24 cellular contexts compared by ENCODE assay signal in genomic region chr19:41906916-41907680, GRCh38. TPM values are rescaled to one million over a fixed set of nuclear protein-coding genes. Genes with fewer than 3 reads are reported as not detected.
DNase-seq lines count a peak whose midpoint lies in the region; ATAC-seq and TF ChIP-seq lines count a peak whose summit lies in the region.
"Had no signal": no experiment of that assay in that cellular context is flagged by ENCODE, and none has a peak within 500 bp of the region (broad histone marks: within the 10 kb centered on the region; RNA-seq: fewer than 3 reads in every experiment).

No MANE protein-coding gene starts in this region.

- no peaks in the 10 kb centered on the region for H4K20me1 ChIP-seq in SU-DHL-6 (ENCODE audit: low read depth, low read length)

- no peak overlapping the region for H3K9ac ChIP-seq in SU-DHL-6 (ENCODE audit: low read length)

- no peaks in the 10 kb centered on the region for H3K9me3 ChIP-seq in SU-DHL-6 (ENCODE audit: insufficient read depth, low read length)
- no peaks in the 10 kb centered on the region for H3K9me3 ChIP-seq in suprapubic skin
- H3K9me3 ChIP-seq: prostate gland, tibial nerve had no signal

- no peaks in the 10 kb centered on the region for H3K9me3 Mint-ChIP-seq in natural killer cell
- no peaks in the 10 kb centered on the region for H3K9me3 Mint-ChIP-seq in natural killer cell treated with Interleukin-12 subunit alpha and Interleukin-12 subunit beta and Interleukin-15 and Interleukin-18, amount 100 ng/mL, for 72 hours
- H3K9me3 Mint-ChIP-seq in effector memory CD8-positive, alpha-beta T cell, result no peaks in the 10 kb centered on the region
- no peaks in the 10 kb centered on the region for H3K9me3 Mint-ChIP-seq in stimulated activated naive B cell treated with anti-CD40 and anti-IgM and Interleukin-4, amounts not matched to agents 10 μg/mL and 1 μg/mL and 100 μg/mL, for 72 hours
- H3K9me3 Mint-ChIP-seq: activated CD4-positive, alpha-beta T cell treated with anti-CD3 and anti-CD28 coated beads, Interleukin-2, amount 10 ng/mL, durations not matched to agents 7 days and 5 days; neural crest cell had no signal

- H3K4me3 Mint-ChIP-seq in natural killer cell, result no peak overlapping the region
- H3K4me3 Mint-ChIP-seq in natural killer cell treated with Interleukin-12 subunit alpha and Interleukin-12 subunit beta and Interleukin-15 and Interleukin-18, amount 100 ng/mL, for 72 hours, result no peak overlapping the region
- H3K4me3 Mint-ChIP-seq in effector memory CD8-positive, alpha-beta T cell, result peak overlapping the region in 1 of 2 donors; percentile 3
- no peak overlapping the region for H3K4me3 Mint-ChIP-seq in stimulated activated naive B cell treated with anti-CD40 and anti-IgM and Interleukin-4, amounts not matched to agents 10 μg/mL and 1 μg/mL and 100 μg/mL, for 72 hours
- H3K4me3 Mint-ChIP-seq: activated CD4-positive, alpha-beta T cell treated with anti-CD3 and anti-CD28 coated beads, Interleukin-2, amount 10 ng/mL, durations not matched to agents 7 days and 5 days; neural crest cell had no signal

- DNase-seq in natural killer cell (no peak), NOMO-1 treated with DMSO at 0.1 percent for 48 hours (lab: John Stamatoyannopoulos, UW; ENCODE audit: unreplicated experiment) (no peak), NCI-H128 (lab: John Stamatoyannopoulos, UW; ENCODE audit: unreplicated experiment) (no peak), suprapubic skin (ENCODE audit: low spot score in 2 of 2) (no peak)
- DNase-seq in natural killer cell treated with Interleukin-12 subunit alpha and Interleukin-12 subunit beta and Interleukin-15 and Interleukin-18, amount 100 ng/mL, for 72 hours (ENCODE audit: low spot score), result no peak
- no peak for DNase-seq in effector memory CD8-positive, alpha-beta T cell
- no peak for DNase-seq in stimulated activated naive B cell treated with anti-CD40 and anti-IgM and Interleukin-4, amounts not matched to agents 10 μg/mL and 1 μg/mL and 100 μg/mL, for 72 hours
- DNase-seq: activated CD4-positive, alpha-beta T cell treated with anti-CD3 and anti-CD28 coated beads, Interleukin-2, amount 10 ng/mL, durations not matched to agents 7 days and 5 days; activated T-cell treated with anti-CD3 and anti-CD28 coated beads, Interleukin-2, amount 50 U/mL, for 1 hour; DMS79 treated with DMSO at 0.1 percent for 48 hours; Kasumi-1; left colon; NCI-H1048; NCI-H2081; NCI-H446 treated with DMSO at 0.1 percent for 48 hours; NK-92 treated with Interleukin-12 subunit alpha and Interleukin-12 subunit beta, amount 100 ng/mL, for 24 hours; stimulated activated CD4-positive, alpha-beta T cell treated with anti-CD3 and anti-CD28 coated beads, Interleukin-1b, Interleukin-23, amount 100 ng/mL, for 48 hours; stimulated activated naive CD4-positive, alpha-beta T cell had no signal

- H2AFZ ChIP-seq in SU-DHL-6 (ENCODE audit: low read depth, low read length, severe bottlenecking), result no peak overlapping the region

- ATAC-seq in natural killer cell, result peak in 1 of 3 donors; percentile 22
- ATAC-seq in natural killer cell treated with Interleukin-12 subunit alpha and Interleukin-12 subunit beta and Interleukin-15 and Interleukin-18, amount 100 ng/mL, for 72 hours, result no peak
- ATAC-seq in effector memory CD8-positive, alpha-beta T cell (replicated peaks), result no peak
- ATAC-seq in stimulated activated naive B cell treated with anti-CD40 and anti-IgM and Interleukin-4, amounts not matched to agents 10 μg/mL and 1 μg/mL and 100 μg/mL, for 72 hours (replicated peaks), result no peak
- ATAC-seq: left colon had no signal

- H3K36me3 Mint-ChIP-seq in natural killer cell, result no peaks in the 10 kb centered on the region
- peaks cover 6% of the 10 kb centered on the region for H3K36me3 Mint-ChIP-seq in natural killer cell treated with Interleukin-12 subunit alpha and Interleukin-12 subunit beta and Interleukin-15 and Interleukin-18, amount 100 ng/mL, for 72 hours
- H3K36me3 Mint-ChIP-seq in effector memory CD8-positive, alpha-beta T cell (ENCODE audit: insufficient read depth), result peaks cover 85% of the 10 kb centered on the region
- H3K36me3 Mint-ChIP-seq in stimulated activated naive B cell treated with anti-CD40 and anti-IgM and Interleukin-4, amounts not matched to agents 10 μg/mL and 1 μg/mL and 100 μg/mL, for 72 hours, result peaks cover 34 to 67% of the 10 kb centered on the region in 2 donors

- H3K4me3 ChIP-seq in SU-DHL-6 (ENCODE audit: insufficient read depth, low read length, poor library complexity, severe bottlenecking) (no peak overlapping the region), suprapubic skin (no peak overlapping the region)
- H3K4me3 ChIP-seq: coronary artery, prostate gland, tibial nerve had no signal

- H3K27me3 Mint-ChIP-seq in natural killer cell (ENCODE audit: low read depth in 2 of 2), result no peaks in the 10 kb centered on the region
- peaks cover 4 to 7% of the 10 kb centered on the region in 2 donors for H3K27me3 Mint-ChIP-seq in natural killer cell treated with Interleukin-12 subunit alpha and Interleukin-12 subunit beta and Interleukin-15 and Interleukin-18, amount 100 ng/mL, for 72 hours
- peaks cover 0 to 3% of the 10 kb centered on the region in 2 donors for H3K27me3 Mint-ChIP-seq in effector memory CD8-positive, alpha-beta T cell
- H3K27me3 Mint-ChIP-seq in stimulated activated naive B cell treated with anti-CD40 and anti-IgM and Interleukin-4, amounts not matched to agents 10 μg/mL and 1 μg/mL and 100 μg/mL, for 72 hours, result peaks cover 4 to 6% of the 10 kb centered on the region in 2 donors

- TF ChIP-seq CTCF in natural killer cell (IDR thresholded peaks at IDR 0.05) (no peak), SU-DHL-6 (IDR thresholded peaks at IDR 0.05; ENCODE audit: insufficient read depth, low read length, poor library complexity, severe bottlenecking) (no peak), suprapubic skin (IDR thresholded peaks at IDR 0.05) (no peak)

- no peak overlapping the region for H3K4me2 ChIP-seq in SU-DHL-6 (ENCODE audit: low read depth, low read length, poor library complexity, severe bottlenecking)

- H3K27ac ChIP-seq in SU-DHL-6 (ENCODE audit: low read depth, low read length) (peak overlapping the region; percentile 71), suprapubic skin (no peak overlapping the region)
- H3K27ac ChIP-seq: coronary artery, prostate gland, tibial nerve had no signal

- H3K9me2 ChIP-seq in SU-DHL-6 (replicated peaks; ENCODE audit: insufficient read depth, low read length), result no peaks in the 10 kb centered on the region

- WGBS in suprapubic skin, result 73% methylated on average over 21 of the region's 21 CpGs

- peak overlapping the region; percentile 9 to 51 for H3K27ac Mint-ChIP-seq in natural killer cell
- peak overlapping the region in 1 of 2 donors; percentile 59 for H3K27ac Mint-ChIP-seq in natural killer cell treated with Interleukin-12 subunit alpha and Interleukin-12 subunit beta and Interleukin-15 and Interleukin-18, amount 100 ng/mL, for 72 hours
- H3K27ac Mint-ChIP-seq in effector memory CD8-positive, alpha-beta T cell, result peak overlapping the region; percentile 29 to 75
- H3K27ac Mint-ChIP-seq in stimulated activated naive B cell treated with anti-CD40 and anti-IgM and Interleukin-4, amounts not matched to agents 10 μg/mL and 1 μg/mL and 100 μg/mL, for 72 hours, result peak overlapping the region; percentile 28
- H3K27ac Mint-ChIP-seq: activated CD4-positive, alpha-beta T cell treated with anti-CD3 and anti-CD28 coated beads, Interleukin-2, amount 10 ng/mL, durations not matched to agents 7 days and 5 days had no signal

- TF ChIP-seq EP300 in suprapubic skin (IDR thresholded peaks at IDR 0.05), result no peak

- H3K79me2 ChIP-seq in SU-DHL-6 (ENCODE audit: insufficient read depth, low read length), result peaks cover 11% of the 10 kb centered on the region; the same call in 1 of the 2 replicates

- intact Hi-C loops in natural killer cell (cut with micrococcal nuclease), result no loop called here

- H3K4me1 Mint-ChIP-seq in natural killer cell, result peaks cover 27 to 49% of the 10 kb centered on the region in 2 donors
- H3K4me1 Mint-ChIP-seq in natural killer cell treated with Interleukin-12 subunit alpha and Interleukin-12 subunit beta and Interleukin-15 and Interleukin-18, amount 100 ng/mL, for 72 hours (ENCODE audit: low read depth in 2 of 2), result peaks cover 23 to 43% of the 10 kb centered on the region in 2 donors
- peaks cover 47 to 52% of the 10 kb centered on the region in 2 donors for H3K4me1 Mint-ChIP-seq in effector memory CD8-positive, alpha-beta T cell (ENCODE audit: low read depth in 2 of 2)
- H3K4me1 Mint-ChIP-seq in stimulated activated naive B cell treated with anti-CD40 and anti-IgM and Interleukin-4, amounts not matched to agents 10 μg/mL and 1 μg/mL and 100 μg/mL, for 72 hours, result peaks cover 39 to 52% of the 10 kb centered on the region in 2 donors

- no peak for TF ChIP-seq POLR2A in suprapubic skin (IDR thresholded peaks at IDR 0.05)

- peaks cover 76% of the 10 kb centered on the region for H3F3A ChIP-seq in SU-DHL-6 (ENCODE audit: insufficient read depth)

- H3K4me1 ChIP-seq in suprapubic skin, result no peaks in the 10 kb centered on the region
- H3K4me1 ChIP-seq: tibial nerve had no signal

- H3K27me3 ChIP-seq in SU-DHL-6 (ENCODE audit: low read length) (no peaks in the 10 kb centered on the region), suprapubic skin (peaks cover 7% of the 10 kb centered on the region)

- H3K36me3 ChIP-seq in SU-DHL-6 (ENCODE audit: low read length), result no peaks in the 10 kb centered on the region
- H3K36me3 ChIP-seq in suprapubic skin, result peaks cover 64% of the 10 kb centered on the region

RNA-seq across cellular contexts. Expression of gene ERFL, which starts 21.2 kb away (rescaled TPM):
- total RNA-seq in natural killer cell, result 1 to 10 TPM; 1.1 to 2.1 (median 1.5) TPM
- under 1 TPM; 0.67 TPM for total RNA-seq in natural killer cell treated with Interleukin-12 subunit alpha and Interleukin-12 subunit beta and Interleukin-15 and Interleukin-18, amount 100 ng/mL, for 72 hours
- under 1 TPM in 2 of 4 donors, not detected in 2; 0.21 to 0.72 TPM for total RNA-seq in suprapubic skin
- total RNA-seq: H7 had no signal

RNA-seq across cellular contexts. Expression of gene ARHGEF1, which starts 24.1 kb away (rescaled TPM):
- total RNA-seq in natural killer cell (1,000 to 10,000 TPM; 1,177 to 1,409 (median 1,354) TPM), suprapubic skin (100 to 1,000 TPM in 1 of 4 donors, 10 to 100 TPM in 3; 61.0 to 173 (median 72.1) TPM)
- total RNA-seq in natural killer cell treated with Interleukin-12 subunit alpha and Interleukin-12 subunit beta and Interleukin-15 and Interleukin-18, amount 100 ng/mL, for 72 hours, result 100 to 1,000 TPM; 321 to 444 TPM

RNA-seq across cellular contexts. Expression of gene CD79A, which starts 30.0 kb away (rescaled TPM):
- total RNA-seq in natural killer cell (10 to 100 TPM in 1 of 3 donors, 1 to 10 TPM in 2; 5.6 to 35.5 (median 6.0) TPM), suprapubic skin (1 to 10 TPM in 1 of 4 donors, not detected in 3; 3.0 TPM)
- total RNA-seq in natural killer cell treated with Interleukin-12 subunit alpha and Interleukin-12 subunit beta and Interleukin-15 and Interleukin-18, amount 100 ng/mL, for 72 hours, result 1 to 10 TPM in 1 of 2 donors, under 1 TPM in 1; 0.93 to 1.8 TPM
- total RNA-seq: H7, tibial nerve had no signal

RNA-seq across cellular contexts. Expression of gene RPS19, which starts 47.0 kb away (rescaled TPM):
- 1,000 to 10,000 TPM; 1,358 to 1,814 (median 1,709) TPM for total RNA-seq in natural killer cell
- 1,000 to 10,000 TPM; 1,532 to 1,595 TPM for total RNA-seq in natural killer cell treated with Interleukin-12 subunit alpha and Interleukin-12 subunit beta and Interleukin-15 and Interleukin-18, amount 100 ng/mL, for 72 hours
- 1,000 to 10,000 TPM; 1,057 to 2,332 (median 1,706) TPM for total RNA-seq in suprapubic skin

RNA-seq across cellular contexts. Expression of gene RABAC1, which starts 52.0 kb away (rescaled TPM):
- 10 to 100 TPM; 76.8 to 100.0 (median 78.4) TPM for total RNA-seq in natural killer cell
- total RNA-seq in natural killer cell treated with Interleukin-12 subunit alpha and Interleukin-12 subunit beta and Interleukin-15 and Interleukin-18, amount 100 ng/mL, for 72 hours, result 10 to 100 TPM; 79.6 to 89.7 TPM
- total RNA-seq in suprapubic skin, result 100 to 1,000 TPM in 3 of 4 donors, 10 to 100 TPM in 1; 75.2 to 137 (median 125) TPM
